1 cellular context compared by ENCODE assay signal in the genomic region with DNA sequence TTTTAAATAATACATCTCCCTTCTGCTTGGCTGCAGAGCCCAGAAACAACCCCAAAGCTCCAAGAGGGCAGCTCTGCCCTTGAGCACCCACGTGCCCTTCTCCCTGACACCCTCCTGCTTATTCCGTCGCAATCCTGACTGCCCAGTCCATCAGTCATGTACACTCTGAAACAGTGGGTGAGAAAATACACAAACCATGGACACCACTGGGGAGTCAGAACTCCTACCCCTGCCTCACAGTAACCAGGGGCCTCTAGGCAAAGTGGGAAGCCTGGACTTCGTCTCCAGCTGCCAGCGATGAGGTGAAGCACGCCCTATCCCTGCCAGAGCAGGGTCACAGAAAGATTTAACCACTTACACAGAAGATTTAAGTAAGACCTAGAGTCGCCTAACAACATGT.
TF ChIP-seq lines count a peak whose summit lies in the region.

No MANE protein-coding gene starts in this region.

TF ChIP-seq in H1, 55 proteins besides CTCF, POLR2A, EP300 and RAD21:
- TF ChIP-seq POU5F1 (IDR thresholded peaks at IDR 0.05; ENCODE audit: low read depth, low read length) (no peak), BRCA1 (IDR thresholded peaks at IDR 0.05; ENCODE audit: low read depth, low read length) (no peak), NRF1 (IDR thresholded peaks at IDR 0.05; ENCODE audit: low read depth, low read length) (no peak), JUN (IDR thresholded peaks at IDR 0.05; ENCODE audit: low read depth, low read length) (no peak), TCF12 (IDR thresholded peaks at IDR 0.05; ENCODE audit: low read depth, low read length) (no peak), RFX5 (IDR thresholded peaks at IDR 0.05; ENCODE audit: borderline replicate concordance, low read depth, low read length) (no peak), KDM4A (IDR thresholded peaks at IDR 0.05; ENCODE audit: low read depth, low read length, severe bottlenecking) (no peak), PHF8 (conservative IDR thresholded peaks at IDR 0.05; ENCODE audit: low read depth, low read length) (no peak), RBBP5 (IDR thresholded peaks at IDR 0.05; ENCODE audit: borderline replicate concordance, low read depth, low read length) (no peak), RXRA (IDR thresholded peaks at IDR 0.05; ENCODE audit: insufficient read depth, low read depth, low read length) (no peak), ASH2L (IDR thresholded peaks at IDR 0.05; ENCODE audit: low read length) (no peak), FOSL1 (IDR thresholded peaks at IDR 0.05; ENCODE audit: insufficient read depth, low read depth, low read length) (no peak), BCL11A (IDR thresholded peaks at IDR 0.05; ENCODE audit: low read depth in 2 of 2, low read length in 2 of 2) (no peak), EGR1 (IDR thresholded peaks at IDR 0.05; ENCODE audit: borderline replicate concordance, low read depth, low read length) (no peak), KDM5A (IDR thresholded peaks at IDR 0.05; ENCODE audit: low read length) (no peak), SP4 (IDR thresholded peaks at IDR 0.05; ENCODE audit: low read length) (no peak), TAF1 (IDR thresholded peaks at IDR 0.05; ENCODE audit: low read depth, low read length) (no peak), TEAD4 (IDR thresholded peaks at IDR 0.05; ENCODE audit: low read depth, low read length) (no peak), CHD2 (IDR thresholded peaks at IDR 0.05; ENCODE audit: low read length) (no peak), NANOG (IDR thresholded peaks at IDR 0.05; ENCODE audit: insufficient read depth, low read depth, low read length, poor library complexity, severe bottlenecking) (no peak)
